Comparison of ENCODE assay signal across 26 cellular contexts in genomic region chr15:91126080-91126479, GRCh38. TPM values are rescaled to one million over a fixed set of nuclear protein-coding genes. Genes with fewer than 3 reads are reported as not detected.
DNase-seq lines count a peak whose midpoint lies in the region; ATAC-seq and TF ChIP-seq lines count a peak whose summit lies in the region.
"Had no signal": no experiment of that assay in that cellular context is flagged by ENCODE, and none has a peak within 500 bp of the region (broad histone marks: within the 10 kb centered on the region; RNA-seq: fewer than 3 reads in every experiment).

No MANE protein-coding gene starts in this region.

- H3K36me3 Mint-ChIP-seq in natural killer cell treated with Interleukin-12 subunit alpha and Interleukin-12 subunit beta and Interleukin-15 and Interleukin-18, amount 100 ng/mL, for 72 hours, result no peaks in the 10 kb centered on the region
- H3K36me3 Mint-ChIP-seq: CD14-positive monocyte, type B pancreatic cell had no signal

- H2AFZ ChIP-seq in mammary epithelial cell (ENCODE audit: low read depth, low read length), result no peak overlapping the region
- H2AFZ ChIP-seq: parathyroid adenoma had no signal

- POLR2A ChIA-PET in HEK293 (lab: Yijun Ruan, JAX), result no interaction called here

- H3K9ac ChIP-seq in mammary epithelial cell (ENCODE audit: insufficient read depth, low read length), result no peak overlapping the region
- H3K9ac ChIP-seq: parathyroid adenoma had no signal

- no peak overlapping the region for H3K4me3 ChIP-seq in HEK293 (ENCODE audit: low read depth, low read length)
- H3K4me3 ChIP-seq in mammary epithelial cell (replicated peaks in 1 of 3; ENCODE audit: insufficient read depth in 1 of 3, low read depth in 2 of 3, low read length in 3 of 3), result no peak overlapping the region
- H3K4me3 ChIP-seq in left lung, result no peak overlapping the region
- no peak overlapping the region for H3K4me3 ChIP-seq in thyroid gland (replicated peaks in 1 of 3)
- H3K4me3 ChIP-seq: right lobe of liver had no signal

- in situ Hi-C loops in G401 (cut with HindIII; ENCODE audit: low sequenced_read_pairs), result no loop called here
- in situ Hi-C loops in mammary epithelial cell (cut with MboI; ENCODE audit: low sequenced_read_pairs in 2 of 2), result no loop called here

- H3K79me2 ChIP-seq in mammary epithelial cell (ENCODE audit: insufficient read depth, low read length), result no peaks in the 10 kb centered on the region
- H3K79me2 ChIP-seq: parathyroid adenoma had no signal

- no peak for TF ChIP-seq POLR2A in thyroid gland (IDR thresholded peaks at IDR 0.05)

- H3K27me3 ChIP-seq in mammary epithelial cell (ENCODE audit: insufficient read depth, low read length) (peaks cover 13% of the 10 kb centered on the region), left lung (peaks cover 0 to 57% of the 10 kb centered on the region in 2 donors), thyroid gland (no peaks in the 10 kb centered on the region)
- H3K27me3 ChIP-seq: right lobe of liver had no signal

- BruUV-seq in mammary epithelial cell (replicated peaks; lab: Mats Ljungman, UMichigan), result no TSS peak

- peak; percentile 18 for ATAC-seq in left lung
- no peak for ATAC-seq in natural killer cell treated with Interleukin-12 subunit alpha and Interleukin-12 subunit beta and Interleukin-15 and Interleukin-18, amount 100 ng/mL, for 72 hours
- ATAC-seq: activated CD4-positive, CD25-positive, alpha-beta regulatory T cell treated with anti-CD3 and anti-CD28 coated beads, Interleukin-2, amount 50 U/mL, for 24 hours; activated CD8-positive, alpha-beta T cell treated with anti-CD3 and anti-CD28 coated beads for 36 hours; activated naive CD8-positive, alpha-beta T cell treated with anti-CD3 and anti-CD28 coated beads, Interleukin-2, amount 50 U/mL, for 24 hours; left lobe of liver; right lobe of liver; stimulated activated naive CD8-positive, alpha-beta T cell treated with anti-CD3 and anti-CD28 coated beads, Interleukin-15, amount 100 ng/mL, for 72 hours had no signal

- dilution Hi-C loops in mammary epithelial cell (cut with HindIII; ENCODE audit: low sequenced_read_pairs), result no loop called here

- intact Hi-C loops in mammary epithelial cell (cut with micrococcal nuclease) (no loop called here), left lung (cut with DNase I) (no loop called here), thyroid gland (cut with DNase I) (no loop called here)

- DNase-seq in G401 (ENCODE audit: low spot score) (peak; percentile 87), mammary epithelial cell (peak; percentile 33), left lung (no peak), thyroid gland (no peak), NCI-H1105 treated with DMSO at 0.1 percent for 48 hours (lab: John Stamatoyannopoulos, UW) (no peak)
- DNase-seq in natural killer cell treated with Interleukin-12 subunit alpha and Interleukin-12 subunit beta and Interleukin-15 and Interleukin-18, amount 100 ng/mL, for 72 hours (ENCODE audit: low spot score), result no peak
- DNase-seq: activated CD8-positive, alpha-beta T cell treated with anti-CD3 and anti-CD28 coated beads for 36 hours; activated gamma-delta T cell; activated naive CD8-positive, alpha-beta T cell treated with anti-CD3 and anti-CD28 coated beads, Interleukin-2, amount 50 U/mL, for 24 hours; cortex of kidney; DMS153; glutamatergic neuron; IMR-90; NCI-H1417; NCI-H526 treated with DMSO at 0.1 percent for 48 hours; right lobe of liver; SHP77; stimulated activated naive CD8-positive, alpha-beta T cell treated with anti-CD3 and anti-CD28 coated beads, Interleukin-15, amount 100 ng/mL, for 72 hours; SW 1271 had no signal

- H3K4me3 Mint-ChIP-seq in natural killer cell treated with Interleukin-12 subunit alpha and Interleukin-12 subunit beta and Interleukin-15 and Interleukin-18, amount 100 ng/mL, for 72 hours, result no peak overlapping the region
- H3K4me3 Mint-ChIP-seq: activated CD8-positive, alpha-beta T cell treated with anti-CD3 and anti-CD28 coated beads for 36 hours; activated naive CD8-positive, alpha-beta T cell treated with anti-CD3 and anti-CD28 coated beads, Interleukin-2, amount 50 U/mL, for 24 hours; CD14-positive monocyte; nephron; stimulated activated naive CD8-positive, alpha-beta T cell treated with anti-CD3 and anti-CD28 coated beads, Interleukin-15, amount 100 ng/mL, for 72 hours; type B pancreatic cell had no signal

- no peaks in the 10 kb centered on the region for H4K20me1 ChIP-seq in mammary epithelial cell (ENCODE audit: insufficient read depth, low read length)

- H3K4me2 ChIP-seq in mammary epithelial cell (ENCODE audit: insufficient read depth, low read depth, low read length), result no peak overlapping the region

- no peaks in the 10 kb centered on the region for H3K9me3 ChIP-seq in HEK293 (ENCODE audit: control insufficient read depth, insufficient read depth, low read depth, low read length)
- H3K9me3 ChIP-seq in mammary epithelial cell (replicated peaks; ENCODE audit: insufficient read depth, low read length), result no peaks in the 10 kb centered on the region
- H3K9me3 ChIP-seq in left lung, result no peaks in the 10 kb centered on the region
- no peaks in the 10 kb centered on the region for H3K9me3 ChIP-seq in thyroid gland
- H3K9me3 ChIP-seq: right lobe of liver had no signal

- no peaks in the 10 kb centered on the region for H3K4me1 Mint-ChIP-seq in natural killer cell treated with Interleukin-12 subunit alpha and Interleukin-12 subunit beta and Interleukin-15 and Interleukin-18, amount 100 ng/mL, for 72 hours (ENCODE audit: low read depth in 2 of 2)
- H3K4me1 Mint-ChIP-seq: activated naive CD8-positive, alpha-beta T cell treated with anti-CD3 and anti-CD28 coated beads, Interleukin-2, amount 50 U/mL, for 24 hours; CD14-positive monocyte; nephron; stimulated activated naive CD8-positive, alpha-beta T cell treated with anti-CD3 and anti-CD28 coated beads, Interleukin-15, amount 100 ng/mL, for 72 hours had no signal

- H3K27ac ChIP-seq in HEK293 (ENCODE audit: extremely low read depth, low read depth, low read length) (no peak overlapping the region), mammary epithelial cell (ENCODE audit: insufficient read depth, low read depth, low read length) (no peak overlapping the region), left lung (no peak overlapping the region), thyroid gland (no peak overlapping the region)
- H3K27ac ChIP-seq: parathyroid adenoma, right lobe of liver had no signal

- TF ChIP-seq CTCF in HEK293 (tag by site-specific recombination; IDR thresholded peaks at IDR 0.05) (no peak), mammary epithelial cell (conservative IDR thresholded peaks at IDR 0.05 in 1 of 2, IDR thresholded peaks at IDR 0.05 in 1 of 2; ENCODE audit: extremely low read depth in 1 of 2, insufficient read depth in 1 of 2, low read depth in 1 of 2, low read length in 2 of 2) (no peak), left lung (IDR thresholded peaks at IDR 0.05) (no peak), thyroid gland (IDR thresholded peaks at IDR 0.05) (no peak)

- CTCF ChIA-PET in HEK293 (lab: Yijun Ruan, JAX), result no interaction called here
- CTCF ChIA-PET in mammary epithelial cell (lab: Charles Lee; ENCODE audit: low non-redundant PET), result no interaction called here

- H3K27ac Mint-ChIP-seq in natural killer cell treated with Interleukin-12 subunit alpha and Interleukin-12 subunit beta and Interleukin-15 and Interleukin-18, amount 100 ng/mL, for 72 hours, result no peak overlapping the region
- H3K27ac Mint-ChIP-seq: activated CD8-positive, alpha-beta T cell treated with anti-CD3 and anti-CD28 coated beads for 36 hours; activated naive CD8-positive, alpha-beta T cell treated with anti-CD3 and anti-CD28 coated beads, Interleukin-2, amount 50 U/mL, for 24 hours; CD14-positive monocyte; nephron; stimulated activated naive CD8-positive, alpha-beta T cell treated with anti-CD3 and anti-CD28 coated beads, Interleukin-15, amount 100 ng/mL, for 72 hours; type B pancreatic cell had no signal

- no peaks in the 10 kb centered on the region for H3K4me1 ChIP-seq in HEK293 (ENCODE audit: control insufficient read depth, insufficient read depth, low read length)
- no peaks in the 10 kb centered on the region for H3K4me1 ChIP-seq in mammary epithelial cell (ENCODE audit: insufficient read depth, low read length)
- H3K4me1 ChIP-seq in left lung, result no peaks in the 10 kb centered on the region
- no peaks in the 10 kb centered on the region for H3K4me1 ChIP-seq in thyroid gland
- H3K4me1 ChIP-seq: parathyroid adenoma, right lobe of liver had no signal

- no peaks in the 10 kb centered on the region for H3K9me3 Mint-ChIP-seq in natural killer cell treated with Interleukin-12 subunit alpha and Interleukin-12 subunit beta and Interleukin-15 and Interleukin-18, amount 100 ng/mL, for 72 hours
- H3K9me3 Mint-ChIP-seq: activated CD8-positive, alpha-beta T cell treated with anti-CD3 and anti-CD28 coated beads for 36 hours; activated naive CD8-positive, alpha-beta T cell treated with anti-CD3 and anti-CD28 coated beads, Interleukin-2, amount 50 U/mL, for 24 hours; CD14-positive monocyte; nephron; stimulated activated naive CD8-positive, alpha-beta T cell treated with anti-CD3 and anti-CD28 coated beads, Interleukin-15, amount 100 ng/mL, for 72 hours; type B pancreatic cell had no signal

- H3K27me3 Mint-ChIP-seq in natural killer cell treated with Interleukin-12 subunit alpha and Interleukin-12 subunit beta and Interleukin-15 and Interleukin-18, amount 100 ng/mL, for 72 hours, result peaks cover 10 to 19% of the 10 kb centered on the region in 2 donors

- no peaks in the 10 kb centered on the region for H3K36me3 ChIP-seq in HEK293 (ENCODE audit: control insufficient read depth in 2 of 2, insufficient read depth in 1 of 2, low read length in 2 of 2)
- H3K36me3 ChIP-seq in mammary epithelial cell (ENCODE audit: insufficient read depth, low read length), result no peaks in the 10 kb centered on the region
- no peaks in the 10 kb centered on the region for H3K36me3 ChIP-seq in left lung
- H3K36me3 ChIP-seq in thyroid gland, result no peaks in the 10 kb centered on the region
- H3K36me3 ChIP-seq: right lobe of liver had no signal

TF ChIP-seq in HEK293, 187 proteins besides CTCF, POLR2A, EP300 and RAD21:
- peak; percentile 86 for TF ChIP-seq ZBTB17 (tag by site-specific recombination; IDR thresholded peaks at IDR 0.05)
- no peak for TF ChIP-seq MEIS1 (CRISPR knock-in tag; IDR thresholded peaks at IDR 0.05; ENCODE audit: borderline replicate concordance)

RNA-seq across cellular contexts. Expression of gene SV2B, which starts 26.0 kb away (rescaled TPM):
- not detected in 2 replicates for total RNA-seq in G401 (2014; rRNA removed; shearing (Covaris generic))
- under 1 TPM; 0.33 to 0.40 TPM for total RNA-seq in mammary epithelial cell
- polyA plus RNA-seq in mammary epithelial cell, result not detected
- not detected for polyA minus RNA-seq in mammary epithelial cell
- under 1 TPM; 0.58 to 0.99 TPM for total RNA-seq in left lung
- 1 to 10 TPM in 3 of 4 donors, under 1 TPM in 1; 0.83 to 3.9 (median 2.2) TPM for total RNA-seq in thyroid gland
- not detected for total RNA-seq in natural killer cell treated with Interleukin-12 subunit alpha and Interleukin-12 subunit beta and Interleukin-15 and Interleukin-18, amount 100 ng/mL, for 72 hours
- total RNA-seq: activated CD8-positive, alpha-beta T cell treated with anti-CD3 and anti-CD28 coated beads for 36 hours; IMR-90 had no signal
- polyA plus RNA-seq: CD14-positive monocyte, IMR-90 had no signal

Comparison
In these comparisons a context has a peak if more than half of its experiments do, and no peak if none do; other contexts are left out.
1. DNase-seq: peak in G401 (single experiment) and mammary epithelial cell (single experiment); none in left lung (0 of 2), thyroid gland (0 of 2), natural killer cell treated with Interleukin-12 subunit alpha and Interleukin-12 subunit beta and Interleukin-15 and Interleukin-18, amount 100 ng/mL, for 72 hours (single experiment) and NCI-H1105 treated with DMSO at 0.1 percent for 48 hours (single experiment).